Comparison of ENCODE assay signal across 1 cellular context in the genomic region with DNA sequence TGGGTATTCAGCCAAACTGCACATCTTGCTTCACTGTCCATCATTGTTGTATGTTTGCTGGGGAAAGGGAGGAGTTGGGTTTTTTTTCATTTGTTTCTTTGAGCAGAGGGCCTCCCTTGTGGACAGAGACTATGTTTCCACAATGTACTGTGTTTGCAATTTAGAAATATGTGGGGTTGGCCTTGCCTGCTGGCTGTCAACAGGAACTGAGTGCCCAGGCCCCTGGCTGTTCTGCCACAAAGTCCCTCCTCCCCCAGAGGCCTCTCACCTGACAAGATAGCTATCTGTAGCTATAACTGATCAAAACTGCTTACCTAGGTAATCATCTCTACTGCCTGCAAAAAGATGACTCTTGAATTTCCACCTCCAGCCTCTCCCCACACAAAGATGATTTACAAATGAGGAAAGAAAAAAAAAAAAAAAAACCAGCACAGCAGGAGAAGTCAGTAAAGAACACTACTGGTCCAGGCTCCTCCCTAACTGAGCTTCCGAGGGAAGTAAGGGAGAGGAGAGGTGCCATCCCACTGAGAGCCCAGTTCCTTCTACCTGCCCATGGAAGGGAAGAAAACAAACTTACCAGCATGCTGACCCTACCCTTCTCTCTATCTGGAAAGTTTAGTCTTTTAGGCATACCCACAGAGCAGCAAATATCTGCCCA.
A peak's percentile ranks its signal among the peaks of the same experiment; 100 is the strongest.
TF ChIP-seq lines count a peak whose summit lies in the region.

No MANE protein-coding gene starts in this region.

TF ChIP-seq in HepG2, 621 proteins besides CTCF, POLR2A, EP300 and RAD21 (continued from another document and continues in another):
- TF ChIP-seq SSRP1 (CRISPR knock-in tag; IDR thresholded peaks at IDR 0.05) = no peak
- TF ChIP-seq ETV5 (CRISPR knock-in tag; IDR thresholded peaks at IDR 0.05; ENCODE audit: borderline replicate concordance) = peak; percentile 90
- TF ChIP-seq, protein P1, sequence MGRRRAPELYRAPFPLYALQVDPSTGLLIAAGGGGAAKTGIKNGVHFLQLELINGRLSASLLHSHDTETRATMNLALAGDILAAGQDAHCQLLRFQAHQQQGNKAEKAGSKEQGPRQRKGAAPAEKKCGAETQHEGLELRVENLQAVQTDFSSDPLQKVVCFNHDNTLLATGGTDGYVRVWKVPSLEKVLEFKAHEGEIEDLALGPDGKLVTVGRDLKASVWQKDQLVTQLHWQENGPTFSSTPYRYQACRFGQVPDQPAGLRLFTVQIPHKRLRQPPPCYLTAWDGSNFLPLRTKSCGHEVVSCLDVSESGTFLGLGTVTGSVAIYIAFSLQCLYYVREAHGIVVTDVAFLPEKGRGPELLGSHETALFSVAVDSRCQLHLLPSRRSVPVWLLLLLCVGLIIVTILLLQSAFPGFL (CRISPR knock-in tag; IDR thresholded peaks at IDR 0.05) = no peak
- TF ChIP-seq, protein P2, sequence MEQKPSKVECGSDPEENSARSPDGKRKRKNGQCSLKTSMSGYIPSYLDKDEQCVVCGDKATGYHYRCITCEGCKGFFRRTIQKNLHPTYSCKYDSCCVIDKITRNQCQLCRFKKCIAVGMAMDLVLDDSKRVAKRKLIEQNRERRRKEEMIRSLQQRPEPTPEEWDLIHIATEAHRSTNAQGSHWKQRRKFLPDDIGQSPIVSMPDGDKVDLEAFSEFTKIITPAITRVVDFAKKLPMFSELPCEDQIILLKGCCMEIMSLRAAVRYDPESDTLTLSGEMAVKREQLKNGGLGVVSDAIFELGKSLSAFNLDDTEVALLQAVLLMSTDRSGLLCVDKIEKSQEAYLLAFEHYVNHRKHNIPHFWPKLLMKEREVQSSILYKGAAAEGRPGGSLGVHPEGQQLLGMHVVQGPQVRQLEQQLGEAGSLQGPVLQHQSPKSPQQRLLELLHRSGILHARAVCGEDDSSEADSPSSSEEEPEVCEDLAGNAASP (CRISPR knock-in tag; IDR thresholded peaks at IDR 0.05; ENCODE audit: borderline replicate concordance) = peak; percentile 28; the same call in 1 of the 2 replicates
- TF ChIP-seq ZNF558 (CRISPR knock-in tag; IDR thresholded peaks at IDR 0.05; ENCODE audit: borderline replicate concordance) = no peak
- no peak for TF ChIP-seq PLRG1 (conservative IDR thresholded peaks at IDR 0.05)
- TF ChIP-seq ZNF605 (CRISPR knock-in tag; IDR thresholded peaks at IDR 0.05) = no peak
- TF ChIP-seq MAFF (IDR thresholded peaks at IDR 0.05; ENCODE audit: low read depth, low read length) = peak; percentile 29; the same call in 1 of the 2 replicates
- peak; percentile 56; the same call in 1 of the 2 replicates for TF ChIP-seq ZFP1 (CRISPR knock-in tag; IDR thresholded peaks at IDR 0.05)
- no peak for TF ChIP-seq ZNF773 (CRISPR knock-in tag; IDR thresholded peaks at IDR 0.05; ENCODE audit: borderline replicate concordance)
- TF ChIP-seq ZNF772 (CRISPR knock-in tag; IDR thresholded peaks at IDR 0.05) = 0 out of 2 replicates have a peak, but pooled peaks have one; percentile 44
- TF ChIP-seq, protein P3, sequence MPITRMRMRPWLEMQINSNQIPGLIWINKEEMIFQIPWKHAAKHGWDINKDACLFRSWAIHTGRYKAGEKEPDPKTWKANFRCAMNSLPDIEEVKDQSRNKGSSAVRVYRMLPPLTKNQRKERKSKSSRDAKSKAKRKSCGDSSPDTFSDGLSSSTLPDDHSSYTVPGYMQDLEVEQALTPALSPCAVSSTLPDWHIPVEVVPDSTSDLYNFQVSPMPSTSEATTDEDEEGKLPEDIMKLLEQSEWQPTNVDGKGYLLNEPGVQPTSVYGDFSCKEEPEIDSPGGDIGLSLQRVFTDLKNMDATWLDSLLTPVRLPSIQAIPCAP (CRISPR knock-in tag; IDR thresholded peaks at IDR 0.05; ENCODE audit: low read depth) = no peak
- no peak for TF ChIP-seq SIX4 (CRISPR knock-in tag; IDR thresholded peaks at IDR 0.05)
- no peak for TF ChIP-seq PAX8 (CRISPR knock-in tag; IDR thresholded peaks at IDR 0.05; ENCODE audit: borderline replicate concordance)
- TF ChIP-seq ATF7 (IDR thresholded peaks at IDR 0.05) = no peak
- no peak for TF ChIP-seq ATF7 (CRISPR knock-in tag; IDR thresholded peaks at IDR 0.05)
- TF ChIP-seq, protein P4, sequence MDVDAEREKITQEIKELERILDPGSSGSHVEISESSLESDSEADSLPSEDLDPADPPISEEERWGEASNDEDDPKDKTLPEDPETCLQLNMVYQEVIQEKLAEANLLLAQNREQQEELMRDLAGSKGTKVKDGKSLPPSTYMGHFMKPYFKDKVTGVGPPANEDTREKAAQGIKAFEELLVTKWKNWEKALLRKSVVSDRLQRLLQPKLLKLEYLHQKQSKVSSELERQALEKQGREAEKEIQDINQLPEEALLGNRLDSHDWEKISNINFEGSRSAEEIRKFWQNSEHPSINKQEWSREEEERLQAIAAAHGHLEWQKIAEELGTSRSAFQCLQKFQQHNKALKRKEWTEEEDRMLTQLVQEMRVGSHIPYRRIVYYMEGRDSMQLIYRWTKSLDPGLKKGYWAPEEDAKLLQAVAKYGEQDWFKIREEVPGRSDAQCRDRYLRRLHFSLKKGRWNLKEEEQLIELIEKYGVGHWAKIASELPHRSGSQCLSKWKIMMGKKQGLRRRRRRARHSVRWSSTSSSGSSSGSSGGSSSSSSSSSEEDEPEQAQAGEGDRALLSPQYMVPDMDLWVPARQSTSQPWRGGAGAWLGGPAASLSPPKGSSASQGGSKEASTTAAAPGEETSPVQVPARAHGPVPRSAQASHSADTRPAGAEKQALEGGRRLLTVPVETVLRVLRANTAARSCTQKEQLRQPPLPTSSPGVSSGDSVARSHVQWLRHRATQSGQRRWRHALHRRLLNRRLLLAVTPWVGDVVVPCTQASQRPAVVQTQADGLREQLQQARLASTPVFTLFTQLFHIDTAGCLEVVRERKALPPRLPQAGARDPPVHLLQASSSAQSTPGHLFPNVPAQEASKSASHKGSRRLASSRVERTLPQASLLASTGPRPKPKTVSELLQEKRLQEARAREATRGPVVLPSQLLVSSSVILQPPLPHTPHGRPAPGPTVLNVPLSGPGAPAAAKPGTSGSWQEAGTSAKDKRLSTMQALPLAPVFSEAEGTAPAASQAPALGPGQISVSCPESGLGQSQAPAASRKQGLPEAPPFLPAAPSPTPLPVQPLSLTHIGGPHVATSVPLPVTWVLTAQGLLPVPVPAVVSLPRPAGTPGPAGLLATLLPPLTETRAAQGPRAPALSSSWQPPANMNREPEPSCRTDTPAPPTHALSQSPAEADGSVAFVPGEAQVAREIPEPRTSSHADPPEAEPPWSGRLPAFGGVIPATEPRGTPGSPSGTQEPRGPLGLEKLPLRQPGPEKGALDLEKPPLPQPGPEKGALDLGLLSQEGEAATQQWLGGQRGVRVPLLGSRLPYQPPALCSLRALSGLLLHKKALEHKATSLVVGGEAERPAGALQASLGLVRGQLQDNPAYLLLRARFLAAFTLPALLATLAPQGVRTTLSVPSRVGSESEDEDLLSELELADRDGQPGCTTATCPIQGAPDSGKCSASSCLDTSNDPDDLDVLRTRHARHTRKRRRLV (CRISPR knock-in tag; IDR thresholded peaks at IDR 0.05) = no peak
- no peak for TF ChIP-seq ZNF292 (CRISPR knock-in tag; IDR thresholded peaks at IDR 0.05; ENCODE audit: borderline replicate concordance, low read depth)
- TF ChIP-seq RXRB (CRISPR knock-in tag; IDR thresholded peaks at IDR 0.05; ENCODE audit: borderline replicate concordance) = peak; percentile 50; the same call in 1 of the 2 replicates
- no peak for TF ChIP-seq ZNF367 (CRISPR knock-in tag; IDR thresholded peaks at IDR 0.05; ENCODE audit: borderline replicate concordance)
- no peak for TF ChIP-seq ZNF24 (IDR thresholded peaks at IDR 0.05)
- TF ChIP-seq HDAC1 (CRISPR knock-in tag; IDR thresholded peaks at IDR 0.05) = peak; percentile 71; the same call in 1 of the 2 replicates
- TF ChIP-seq GATAD1 (CRISPR knock-in tag; IDR thresholded peaks at IDR 0.05) = peak; percentile 38; the same call in 1 of the 2 replicates
- no peak for TF ChIP-seq KLF13 (CRISPR knock-in tag; IDR thresholded peaks at IDR 0.05)
- TF ChIP-seq ZNF781 (CRISPR knock-in tag; IDR thresholded peaks at IDR 0.05; ENCODE audit: borderline replicate concordance, not compliant biosample characterization) = no peak
- TF ChIP-seq DPF2 (CRISPR knock-in tag; IDR thresholded peaks at IDR 0.05; ENCODE audit: borderline replicate concordance, low read depth) = peak; percentile 79; the same call in 1 of the 2 replicates
- TF ChIP-seq, protein P5, sequence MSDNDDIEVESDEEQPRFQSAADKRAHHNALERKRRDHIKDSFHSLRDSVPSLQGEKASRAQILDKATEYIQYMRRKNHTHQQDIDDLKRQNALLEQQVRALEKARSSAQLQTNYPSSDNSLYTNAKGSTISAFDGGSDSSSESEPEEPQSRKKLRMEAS (IDR thresholded peaks at IDR 0.05) = peak; percentile 33; the same call in 1 of the 2 replicates
- TF ChIP-seq, protein P6, sequence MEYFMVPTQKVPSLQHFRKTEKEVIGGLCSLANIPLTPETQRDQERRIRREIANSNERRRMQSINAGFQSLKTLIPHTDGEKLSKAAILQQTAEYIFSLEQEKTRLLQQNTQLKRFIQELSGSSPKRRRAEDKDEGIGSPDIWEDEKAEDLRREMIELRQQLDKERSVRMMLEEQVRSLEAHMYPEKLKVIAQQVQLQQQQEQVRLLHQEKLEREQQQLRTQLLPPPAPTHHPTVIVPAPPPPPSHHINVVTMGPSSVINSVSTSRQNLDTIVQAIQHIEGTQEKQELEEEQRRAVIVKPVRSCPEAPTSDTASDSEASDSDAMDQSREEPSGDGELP (IDR thresholded peaks at IDR 0.05; ENCODE audit: borderline replicate concordance, low read depth) = peak; percentile 79; the same call in 1 of the 2 replicates
- peak; percentile 73 for TF ChIP-seq SOX13 (IDR thresholded peaks at IDR 0.05)
- peak in 1 of 2 experiments; percentile 95; a peak in 2 of 4 replicates for TF ChIP-seq SOX13 (CRISPR knock-in tag; conservative IDR thresholded peaks at IDR 0.05 in 1 of 2, IDR thresholded peaks at IDR 0.05 in 1 of 2)
- TF ChIP-seq DNMT3B (CRISPR knock-in tag; conservative IDR thresholded peaks at IDR 0.05) = no peak
- TF ChIP-seq ZNF878 (CRISPR knock-in tag; IDR thresholded peaks at IDR 0.05) = peak; percentile 29; the same call in 1 of the 2 replicates
- TF ChIP-seq ZNF329 (CRISPR knock-in tag; IDR thresholded peaks at IDR 0.05; ENCODE audit: low read depth) = no peak
- no peak for TF ChIP-seq HNRNPLL (IDR thresholded peaks at IDR 0.05; ENCODE audit: low read depth, low read length, poor library complexity, severe bottlenecking)
- TF ChIP-seq, protein P7, sequence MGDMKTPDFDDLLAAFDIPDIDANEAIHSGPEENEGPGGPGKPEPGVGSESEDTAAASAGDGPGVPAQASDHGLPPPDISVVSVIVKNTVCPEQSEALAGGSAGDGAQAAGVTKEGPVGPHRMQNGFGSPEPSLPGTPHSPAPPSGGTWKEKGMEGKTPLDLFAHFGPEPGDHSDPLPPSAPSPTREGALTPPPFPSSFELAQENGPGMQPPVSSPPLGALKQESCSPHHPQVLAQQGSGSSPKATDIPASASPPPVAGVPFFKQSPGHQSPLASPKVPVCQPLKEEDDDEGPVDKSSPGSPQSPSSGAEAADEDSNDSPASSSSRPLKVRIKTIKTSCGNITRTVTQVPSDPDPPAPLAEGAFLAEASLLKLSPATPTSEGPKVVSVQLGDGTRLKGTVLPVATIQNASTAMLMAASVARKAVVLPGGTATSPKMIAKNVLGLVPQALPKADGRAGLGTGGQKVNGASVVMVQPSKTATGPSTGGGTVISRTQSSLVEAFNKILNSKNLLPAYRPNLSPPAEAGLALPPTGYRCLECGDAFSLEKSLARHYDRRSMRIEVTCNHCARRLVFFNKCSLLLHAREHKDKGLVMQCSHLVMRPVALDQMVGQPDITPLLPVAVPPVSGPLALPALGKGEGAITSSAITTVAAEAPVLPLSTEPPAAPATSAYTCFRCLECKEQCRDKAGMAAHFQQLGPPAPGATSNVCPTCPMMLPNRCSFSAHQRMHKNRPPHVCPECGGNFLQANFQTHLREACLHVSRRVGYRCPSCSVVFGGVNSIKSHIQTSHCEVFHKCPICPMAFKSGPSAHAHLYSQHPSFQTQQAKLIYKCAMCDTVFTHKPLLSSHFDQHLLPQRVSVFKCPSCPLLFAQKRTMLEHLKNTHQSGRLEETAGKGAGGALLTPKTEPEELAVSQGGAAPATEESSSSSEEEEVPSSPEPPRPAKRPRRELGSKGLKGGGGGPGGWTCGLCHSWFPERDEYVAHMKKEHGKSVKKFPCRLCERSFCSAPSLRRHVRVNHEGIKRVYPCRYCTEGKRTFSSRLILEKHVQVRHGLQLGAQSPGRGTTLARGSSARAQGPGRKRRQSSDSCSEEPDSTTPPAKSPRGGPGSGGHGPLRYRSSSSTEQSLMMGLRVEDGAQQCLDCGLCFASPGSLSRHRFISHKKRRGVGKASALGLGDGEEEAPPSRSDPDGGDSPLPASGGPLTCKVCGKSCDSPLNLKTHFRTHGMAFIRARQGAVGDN (CRISPR knock-in tag; IDR thresholded peaks at IDR 0.05) = peak; percentile 36; the same call in 1 of the 2 replicates
- TF ChIP-seq ZSCAN29 (CRISPR knock-in tag; conservative IDR thresholded peaks at IDR 0.05) = no peak
- peak; percentile 75 for TF ChIP-seq ZMYM4 (CRISPR knock-in tag; IDR thresholded peaks at IDR 0.05)
- TF ChIP-seq ZNF510 (CRISPR knock-in tag; IDR thresholded peaks at IDR 0.05; ENCODE audit: low read depth) = no peak
- TF ChIP-seq ZNF143 (CRISPR knock-in tag; IDR thresholded peaks at IDR 0.05) = no peak
- TF ChIP-seq, protein P8, sequence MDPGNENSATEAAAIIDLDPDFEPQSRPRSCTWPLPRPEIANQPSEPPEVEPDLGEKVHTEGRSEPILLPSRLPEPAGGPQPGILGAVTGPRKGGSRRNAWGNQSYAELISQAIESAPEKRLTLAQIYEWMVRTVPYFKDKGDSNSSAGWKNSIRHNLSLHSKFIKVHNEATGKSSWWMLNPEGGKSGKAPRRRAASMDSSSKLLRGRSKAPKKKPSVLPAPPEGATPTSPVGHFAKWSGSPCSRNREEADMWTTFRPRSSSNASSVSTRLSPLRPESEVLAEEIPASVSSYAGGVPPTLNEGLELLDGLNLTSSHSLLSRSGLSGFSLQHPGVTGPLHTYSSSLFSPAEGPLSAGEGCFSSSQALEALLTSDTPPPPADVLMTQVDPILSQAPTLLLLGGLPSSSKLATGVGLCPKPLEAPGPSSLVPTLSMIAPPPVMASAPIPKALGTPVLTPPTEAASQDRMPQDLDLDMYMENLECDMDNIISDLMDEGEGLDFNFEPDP (CRISPR knock-in tag; conservative IDR thresholded peaks at IDR 0.05) = no peak
- no peak for TF ChIP-seq RNF2 (conservative IDR thresholded peaks at IDR 0.05; ENCODE audit: low read depth)
- no peak; the same call in 1 of the 2 replicates for TF ChIP-seq THAP11 (CRISPR knock-in tag; IDR thresholded peaks at IDR 0.05)
- no peak for TF ChIP-seq HNRNPK (IDR thresholded peaks at IDR 0.05; ENCODE audit: low read depth, low read length, poor library complexity, severe bottlenecking)
- TF ChIP-seq SKI (IDR thresholded peaks at IDR 0.05; ENCODE audit: partially characterized antibody) = no peak
- no peak for TF ChIP-seq ZNF138 (CRISPR knock-in tag; IDR thresholded peaks at IDR 0.05; ENCODE audit: low read depth)
